ENCODE assay signal across 8 cellular contexts in genomic region chr19:39833464-39834286, GRCh38. TPM values are rescaled to one million over a fixed set of nuclear protein-coding genes. Genes with fewer than 3 reads are reported as not detected.
DNase-seq lines count a peak whose midpoint lies in the region; ATAC-seq, FAIRE-seq and TF ChIP-seq lines count a peak whose summit lies in the region.

TSS of gene DYRK1B (minus strand) at chr19:39834162. CDS start at chr19:39831867, 2,295 bp downstream.

- no peaks in the 10 kb centered on the region for H3K27me3 ChIP-seq in HAP-1 (ENCODE audit: low read depth)
- no peaks in the 10 kb centered on the region for H3K27me3 ChIP-seq in left ventricle myocardium inferior (ENCODE audit: low read depth)

- no peaks in the 10 kb centered on the region for H3K27me3 Mint-ChIP-seq in T-helper 17 cell
- H3K27me3 Mint-ChIP-seq in type B pancreatic cell: no peaks in the 10 kb centered on the region

- H3K36me3 Mint-ChIP-seq in T-helper 17 cell (ENCODE audit: low read depth) (peaks cover 7% of the 10 kb centered on the region), type B pancreatic cell (peaks cover 40% of the 10 kb centered on the region)

- peak; percentile 91 for ATAC-seq in T-helper 17 cell

- H3K9me3 ChIP-seq in HAP-1: no peaks in the 10 kb centered on the region
- H3K9me3 ChIP-seq in T-helper 17 cell (ENCODE audit: control insufficient read depth, low read length, poor library complexity, severe bottlenecking): no peaks in the 10 kb centered on the region
- no peaks in the 10 kb centered on the region for H3K9me3 ChIP-seq in left ventricle myocardium inferior (replicated peaks)

- TF ChIP-seq CTCF in left ventricle myocardium inferior (IDR thresholded peaks at IDR 0.05; ENCODE audit: borderline replicate concordance) (no peak), type B pancreatic cell (conservative IDR thresholded peaks at IDR 0.05) (no peak)

- peak within 1 kb of the TSS; percentile 91 for H3K4me3 Mint-ChIP-seq in T-helper 17 cell
- peak within 1 kb of the TSS; percentile 96 for H3K4me3 Mint-ChIP-seq in type B pancreatic cell

- in situ Hi-C loops in HAP-1 (cut with MboI; ENCODE audit: low sequenced_read_pairs): no loop called here

- no peaks in the 10 kb centered on the region for H3K9me3 Mint-ChIP-seq in type B pancreatic cell

- H3K36me3 ChIP-seq in HAP-1 (replicated peaks): peaks cover 84% of the 10 kb centered on the region
- H3K36me3 ChIP-seq in left ventricle myocardium inferior: peaks cover 73% of the 10 kb centered on the region

- H3K4me3 ChIP-seq in HAP-1 (no peak within 1 kb of the TSS), left ventricle myocardium inferior (peak within 1 kb of the TSS; percentile 91)

- H3K4me1 Mint-ChIP-seq in T-helper 17 cell: peaks cover 29% of the 10 kb centered on the region
- peaks cover 23% of the 10 kb centered on the region for H3K4me1 Mint-ChIP-seq in type B pancreatic cell (ENCODE audit: unreplicated experiment)

- intact Hi-C loops in left ventricle myocardium inferior (cut with micrococcal nuclease) (no loop called here), posterior cingulate gyrus (cut with DNase I) (loop anchor here (5.0 kb wide), 1 partner anchor 139 kb away; the partner anchor contains the start of gene PSMC4)

- DNase-seq in HAP-1 (ENCODE audit: low spot score in 2 of 2) (peak; percentile 11 to 81), NCI-H1048 (lab: John Stamatoyannopoulos, UW) (peak; percentile 94), T-helper 17 cell (peak; percentile 93 to 97 (median 96)), anterior cingulate cortex (lab: John Stamatoyannopoulos, UW) (peak; percentile 83 to 97 (median 95)), left ventricle myocardium inferior (peak; percentile 98), posterior cingulate gyrus (peak; percentile 95 to 100 (median 97)), type B pancreatic cell (ENCODE audit: extremely low spot score, unreplicated experiment) (peak; percentile 97)

- FAIRE-seq in G401.6 (lab: Jason Lieb, UNC): peak; percentile 91

- H3K4me1 ChIP-seq in HAP-1 (no peaks in the 10 kb centered on the region), left ventricle myocardium inferior (peaks cover 28% of the 10 kb centered on the region)

- peak within 1 kb of the TSS; percentile 90 for H3K27ac ChIP-seq in left ventricle myocardium inferior (replicated peaks)

- H3K27ac Mint-ChIP-seq in T-helper 17 cell (peak within 1 kb of the TSS; percentile 97), type B pancreatic cell (peak within 1 kb of the TSS; percentile 93)

RNA-seq across cellular contexts. Expression of gene DYRK1B, which starts in this region (rescaled TPM):
- total RNA-seq in T-helper 17 cell (10 to 100 TPM; 47.5 to 55.5 TPM), left ventricle myocardium inferior (30.2 TPM), type B pancreatic cell (ENCODE audit: low replicate concordance) (43.1 and 49.3 TPM in 2 replicates)

Comparison
In these comparisons a context has a peak if more than half of its experiments do, and no peak if none do; other contexts are left out.
1. DNase-seq: peak in every context shown above with its lines; median percentile 98 in left ventricle myocardium inferior; 97 in posterior cingulate gyrus; 97 in type B pancreatic cell; 96 in T-helper 17 cell; 95 in anterior cingulate cortex; 94 in NCI-H1048; 46 in HAP-1.